29 cellular contexts compared by ENCODE assay signal in the genomic region with DNA sequence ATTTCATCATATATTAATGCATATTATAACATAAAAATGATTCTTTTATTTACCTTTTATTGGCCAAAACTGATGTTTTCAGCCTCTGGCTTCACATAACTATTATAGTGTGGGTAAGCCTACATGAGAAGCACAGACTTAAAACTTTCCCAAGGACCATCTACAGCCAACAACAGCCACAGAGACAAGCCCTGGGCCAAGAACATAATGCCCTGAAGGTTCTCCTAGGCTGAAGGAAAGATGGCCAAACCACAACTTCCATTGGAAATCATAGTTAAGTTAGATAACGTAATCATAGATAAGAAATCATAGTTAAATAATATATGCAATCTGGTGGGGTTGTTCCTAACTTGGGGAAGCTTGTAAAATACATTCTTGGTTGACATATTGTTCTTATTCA.
"Had no signal": no experiment of that assay in that cellular context is flagged by ENCODE, and none has a peak within 500 bp of the region (broad histone marks: within the 10 kb centered on the region; RNA-seq: fewer than 3 reads in every experiment).

No MANE protein-coding gene starts in this region.

- H3K27me3 ChIP-seq: esophagus muscularis mucosa, foreskin keratinocyte, heart right ventricle, neutrophil, right lobe of liver, suprapubic skin, transverse colon, upper lobe of right lung, uterus had no signal

- H3K27ac ChIP-seq: coronary artery, esophagus muscularis mucosa, foreskin keratinocyte, heart right ventricle, lower lobe of right lung, neutrophil, parathyroid adenoma, right lobe of liver, suprapubic skin, transverse colon, upper lobe of right lung, uterus had no signal

- H2AFZ ChIP-seq: parathyroid adenoma had no signal

- H3K27ac Mint-ChIP-seq: immature natural killer cell; naive thymus-derived CD8-positive, alpha-beta T cell; nephron progenitor cell; progenitor cell of endocrine pancreas had no signal

- H3K4me1 Mint-ChIP-seq: immature natural killer cell; naive thymus-derived CD8-positive, alpha-beta T cell; stimulated activated naive CD8-positive, alpha-beta T cell treated with anti-CD3 and anti-CD28 coated beads, Interleukin-15, amount 100 ng/mL, for 72 hours had no signal

- ATAC-seq: foreskin keratinocyte; heart right ventricle; left ventricle myocardium superior; lower lobe of right lung; naive thymus-derived CD8-positive, alpha-beta T cell; right lobe of liver; stimulated activated naive CD8-positive, alpha-beta T cell treated with anti-CD3 and anti-CD28 coated beads, Interleukin-15, amount 100 ng/mL, for 72 hours; upper lobe of right lung had no signal

- DNase-seq: dermis blood vessel endothelial cell; effector memory CD4-positive, alpha-beta T cell; foreskin keratinocyte; glutamatergic neuron; heart right ventricle; hypothalamus; immature natural killer cell; islet precursor cell; kidney glomerular epithelial cell; left ventricle myocardium superior; lower lobe of right lung; naive thymus-derived CD8-positive, alpha-beta T cell; nephron progenitor cell; right lobe of liver; small intestine; stimulated activated CD4-positive, alpha-beta T cell treated with anti-CD3 and anti-CD28 coated beads, Interleukin-15, amount 100 ng/mL, for 24 hours; stimulated activated CD4-positive, alpha-beta T cell treated with anti-CD3 and anti-CD28 coated beads, Interleukin-2, amount 100 ng/mL, for 48 hours; stimulated activated naive CD4-positive, alpha-beta T cell; stimulated activated naive CD8-positive, alpha-beta T cell treated with anti-CD3 and anti-CD28 coated beads, Interleukin-15, amount 100 ng/mL, for 72 hours; transverse colon; upper lobe of right lung; uterus had no signal

- H3K4me3 ChIP-seq: coronary artery, esophagus muscularis mucosa, heart right ventricle, lower lobe of right lung, right lobe of liver, suprapubic skin, transverse colon, upper lobe of right lung, uterus had no signal

- H3K9ac ChIP-seq: parathyroid adenoma had no signal

- H3K36me3 Mint-ChIP-seq: immature natural killer cell; naive thymus-derived CD8-positive, alpha-beta T cell had no signal

- H3K79me2 ChIP-seq: parathyroid adenoma had no signal

- FAIRE-seq: endothelial cell of umbilical vein, small intestine had no signal

- H3K4me1 ChIP-seq: esophagus muscularis mucosa, foreskin keratinocyte, heart right ventricle, lower lobe of right lung, parathyroid adenoma, right lobe of liver, transverse colon, upper lobe of right lung, uterus had no signal

- H3K4me3 Mint-ChIP-seq: immature natural killer cell; naive thymus-derived CD8-positive, alpha-beta T cell; nephron progenitor cell; stimulated activated naive CD8-positive, alpha-beta T cell treated with anti-CD3 and anti-CD28 coated beads, Interleukin-15, amount 100 ng/mL, for 72 hours had no signal

- H3K9me3 ChIP-seq: esophagus muscularis mucosa, lower lobe of right lung, neutrophil, right lobe of liver, suprapubic skin, transverse colon, upper lobe of right lung, uterus had no signal

- H3K36me3 ChIP-seq: esophagus muscularis mucosa, heart right ventricle, lower lobe of right lung, neutrophil, right lobe of liver, suprapubic skin, transverse colon, upper lobe of right lung, uterus had no signal

- H3K27me3 Mint-ChIP-seq: naive thymus-derived CD8-positive, alpha-beta T cell; progenitor cell of endocrine pancreas; stimulated activated naive CD8-positive, alpha-beta T cell treated with anti-CD3 and anti-CD28 coated beads, Interleukin-15, amount 100 ng/mL, for 72 hours had no signal
